In the genomic region with DNA sequence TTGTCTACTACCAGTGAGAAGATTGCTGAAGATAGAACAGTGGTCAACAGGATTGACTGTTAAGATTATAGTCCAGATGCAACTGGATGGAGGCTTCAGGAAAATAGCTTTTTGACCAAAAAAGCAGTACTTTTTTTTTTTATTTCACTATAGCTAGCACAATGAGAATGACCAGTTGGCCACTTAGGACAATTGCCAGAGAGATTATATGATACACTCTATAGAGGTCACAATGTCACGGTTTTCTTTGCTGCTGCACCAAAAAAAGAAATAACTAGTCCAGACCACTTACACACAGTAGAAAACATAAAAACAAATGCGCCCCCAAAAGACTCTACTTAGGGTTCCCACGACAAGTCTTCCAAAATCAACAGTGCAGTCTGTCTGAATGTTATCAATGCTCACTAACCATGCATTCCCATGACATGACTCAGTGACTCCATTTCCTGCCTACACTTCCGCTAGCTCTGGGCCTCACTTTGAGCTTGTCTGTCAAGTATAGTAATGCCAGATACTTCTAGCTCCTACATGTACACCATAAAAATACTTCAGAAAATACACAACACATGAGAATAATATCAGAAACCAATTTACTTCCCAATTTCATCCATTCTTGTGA, we compare ENCODE assay signal across 9 cellular contexts.
A peak's percentile ranks its signal among the peaks of the same experiment; 100 is the strongest.
DNase-seq lines count a peak whose midpoint lies in the region; ATAC-seq, FAIRE-seq and TF ChIP-seq lines count a peak whose summit lies in the region.
"Had no signal": no experiment of that assay in that cellular context is flagged by ENCODE, and none has a peak within 500 bp of the region (broad histone marks: within the 10 kb centered on the region; RNA-seq: fewer than 3 reads in every experiment).

No MANE protein-coding gene starts in this region.

- no peak overlapping the region for H2AK5ac ChIP-seq in neuronal stem cell (ENCODE audit: low read depth, low read length)

- ATAC-seq in esophagus mucosa = peak; percentile 83

- no CpG with 5 or more reads among the region's 4 CpGs for WGBS in neuronal stem cell (ENCODE audit: extremely low coverage in 2 of 2, insufficient read length in 2 of 2, insufficient replicate concordance in 1 of 2), 2 donors
- 64 to 84% (median 82%) methylated on average over 4 of the region's 4 CpGs for WGBS in small intestine, 3 donors

- no peak for FAIRE-seq in small intestine (lab: Jason Lieb, UNC)

- DNase-seq in EL (peak; percentile 95), neuronal stem cell (ENCODE audit: low spot score) (no peak), DMS79 (lab: John Stamatoyannopoulos, UW) (no peak), AML-193 (lab: John Stamatoyannopoulos, UW) (no peak), small intestine (no peak)
- DNase-seq in NK-92 treated with Interleukin-12 subunit alpha and Interleukin-12 subunit beta, amount 100 ng/mL, for 24 hours (lab: John Stamatoyannopoulos, UW) = no peak
- DNase-seq: midbrain had no signal

- no peak overlapping the region for H2BK15ac ChIP-seq in neuronal stem cell (ENCODE audit: low read length)

- no peak overlapping the region for H3K9ac ChIP-seq in neuronal stem cell (ENCODE audit: low read depth, low read length, poor library complexity)

- no peaks in the 10 kb centered on the region for H3K27me3 ChIP-seq in neuronal stem cell (ENCODE audit: control insufficient read depth in 3 of 3, insufficient read depth in 3 of 3, low read depth in 1 of 3, low read length in 3 of 3)
- no peaks in the 10 kb centered on the region for H3K27me3 ChIP-seq in small intestine (ENCODE audit: control insufficient read depth in 2 of 2, insufficient read depth in 2 of 2, low read length in 2 of 2)

- H3K36me3 ChIP-seq in neuronal stem cell (replicated peaks in 1 of 2; ENCODE audit: control insufficient read depth in 2 of 2, insufficient read depth in 2 of 2, low read length in 2 of 2) (no peaks in the 10 kb centered on the region), small intestine (ENCODE audit: control insufficient read depth in 2 of 2, insufficient read depth in 2 of 2, low read length in 2 of 2) (no peaks in the 10 kb centered on the region)

- peak overlapping the region; percentile 52 for H2AFZ ChIP-seq in neuronal stem cell (ENCODE audit: low read length)

- H4K91ac ChIP-seq in neuronal stem cell (ENCODE audit: low read depth, low read length, poor library complexity) = no peak overlapping the region

- H4K8ac ChIP-seq in neuronal stem cell (ENCODE audit: low read depth, low read length) = no peak overlapping the region

- H3K18ac ChIP-seq in neuronal stem cell (ENCODE audit: low read length) = no peak overlapping the region

- no peak overlapping the region for H3K14ac ChIP-seq in neuronal stem cell (ENCODE audit: low read length)

- no peak overlapping the region for H3K4me3 ChIP-seq in neuronal stem cell (ENCODE audit: low read length in 2 of 2)
- no peak overlapping the region for H3K4me3 ChIP-seq in small intestine (ENCODE audit: low read depth in 1 of 2, low read length in 2 of 2)

- no peak overlapping the region for H2BK120ac ChIP-seq in neuronal stem cell (ENCODE audit: low read depth, low read length)

- H3K4me1 ChIP-seq in neuronal stem cell (ENCODE audit: control insufficient read depth in 2 of 2, insufficient read depth in 1 of 2, low read depth in 1 of 2, low read length in 2 of 2) = peaks cover 0 to 6% of the 10 kb centered on the region in 2 donors
- H3K4me1 ChIP-seq in small intestine (ENCODE audit: control insufficient read depth in 2 of 2, insufficient read depth in 1 of 2, low read depth in 1 of 2, low read length in 1 of 2) = no peaks in the 10 kb centered on the region

- H3K79me1 ChIP-seq in neuronal stem cell (ENCODE audit: low read depth, low read length) = no peaks in the 10 kb centered on the region

- no peak overlapping the region for H3K4me2 ChIP-seq in neuronal stem cell (ENCODE audit: insufficient read depth, low read length, poor library complexity, severe bottlenecking)

- no peak overlapping the region for H3K23ac ChIP-seq in neuronal stem cell (ENCODE audit: low read depth, low read length, poor library complexity)

- H3K4ac ChIP-seq in neuronal stem cell (ENCODE audit: low read length) = no peak overlapping the region

- H2BK12ac ChIP-seq in neuronal stem cell (ENCODE audit: low read length) = no peak overlapping the region

- no peak overlapping the region for H2BK5ac ChIP-seq in neuronal stem cell (ENCODE audit: low read length)

- H3K9me3 ChIP-seq in neuronal stem cell (replicated peaks in 1 of 2; ENCODE audit: control insufficient read depth in 2 of 2, insufficient read depth in 1 of 2, low read depth in 1 of 2, low read length in 2 of 2) (no peaks in the 10 kb centered on the region), small intestine (ENCODE audit: control insufficient read depth, low read depth) (no peaks in the 10 kb centered on the region)

- H3K27ac ChIP-seq in neuronal stem cell (replicated peaks; ENCODE audit: low read length) (no peak overlapping the region), small intestine (ENCODE audit: low read depth in 1 of 2, low read length in 1 of 2) (no peak overlapping the region)

TF ChIP-seq in PFSK-1, 5 proteins besides CTCF, POLR2A, EP300 and RAD21:
- TF ChIP-seq FOXP2 (optimal IDR thresholded peaks at IDR 0.05; ENCODE audit: borderline replicate concordance, extremely low read depth, extremely low read length, insufficient read depth) (peak; percentile 20), REST (IDR thresholded peaks at IDR 0.05; ENCODE audit: insufficient read depth in 1 of 2, low read depth in 2 of 2, low read length in 2 of 2) (peak in 1 of 2 experiments; percentile 58; a peak in 1 of 4 replicates), POLR2AphosphoS5 (IDR thresholded peaks at IDR 0.05; ENCODE audit: low read depth, low read length) (no peak)
TF ChIP-seq in PFSK-1: peak in this region for 2.
